Comparison of ENCODE assay signal across 23 cellular contexts in the genomic region with DNA sequence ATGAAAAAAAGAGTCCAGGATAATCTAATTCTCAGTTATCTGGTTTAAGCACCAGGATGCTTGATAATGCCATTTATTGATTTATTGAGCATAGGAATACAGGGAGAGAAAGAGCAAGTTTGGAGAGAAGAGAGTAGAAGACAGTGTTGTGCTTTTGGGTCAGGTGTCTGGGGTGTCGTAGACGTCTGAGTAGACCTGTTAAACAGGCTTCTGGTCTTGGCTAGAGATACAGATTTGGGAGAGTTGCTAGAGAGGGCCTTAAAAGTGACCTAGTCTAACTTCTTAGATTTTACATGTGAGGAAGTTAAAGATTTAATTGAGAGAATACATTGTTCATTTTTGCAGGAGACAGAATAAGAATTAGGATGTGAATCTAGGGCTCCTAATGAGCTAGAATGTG.
"Had no signal": no experiment of that assay in that cellular context is flagged by ENCODE, and none has a peak within 500 bp of the region (broad histone marks: within the 10 kb centered on the region; RNA-seq: fewer than 3 reads in every experiment).

No MANE protein-coding gene starts in this region.

- H3K27me3 ChIP-seq: hepatocyte, neural progenitor cell, sigmoid colon, stomach, suprapubic skin, tibial nerve had no signal

- H3K36me3 Mint-ChIP-seq: immature natural killer cell had no signal

- H3K27ac ChIP-seq: hepatocyte, lower lobe of right lung, neural progenitor cell, sigmoid colon, stomach, suprapubic skin, tibial nerve had no signal

- H3K4me3 ChIP-seq: hepatocyte, lower lobe of right lung, neural progenitor cell, sigmoid colon, smooth muscle cell, stomach, suprapubic skin, tibial nerve had no signal

- H3K9me3 ChIP-seq: lower lobe of right lung, sigmoid colon, stomach, suprapubic skin, tibial nerve had no signal

- H3K9me3 Mint-ChIP-seq: activated CD4-positive, alpha-beta memory T cell treated with anti-CD3 and anti-CD28 coated beads for 36 hours; immature natural killer cell; naive B cell; stimulated activated memory B cell treated with anti-CD40 and anti-IgM and Interleukin-4, amounts not matched to agents 10 μg/mL and 1 μg/mL and 100 μg/mL, for 72 hours had no signal

- H2AFZ ChIP-seq: hepatocyte, neural progenitor cell had no signal

- H3K4me1 ChIP-seq: neural progenitor cell had no signal

- ATAC-seq: activated CD8-positive, alpha-beta memory T cell treated with anti-CD3 and anti-CD28 coated beads, Interleukin-2, amount 10 ng/mL, durations not matched to agents 7 days and 5 days; lower lobe of right lung; stimulated activated memory B cell treated with anti-CD40 and anti-IgM and Interleukin-4, amounts not matched to agents 10 μg/mL and 1 μg/mL and 100 μg/mL, for 72 hours had no signal

- DNase-seq: activated CD4-positive, alpha-beta memory T cell treated with anti-CD3 and anti-CD28 coated beads for 36 hours; activated CD4-positive, alpha-beta T cell treated with anti-CD3 and anti-CD28 coated beads for 48 hours; activated CD4-positive, CD25-positive, alpha-beta regulatory T cell; activated CD8-positive, alpha-beta memory T cell treated with anti-CD3 and anti-CD28 coated beads, Interleukin-2, amount 10 ng/mL, durations not matched to agents 7 days and 5 days; amygdala; cerebellar nuclear complex; cortex of kidney; foreskin melanocyte; glutamatergic neuron; immature natural killer cell; lower lobe of right lung; naive B cell; retina; sigmoid colon; stimulated activated CD4-positive, alpha-beta T cell treated with anti-CD3 and anti-CD28 coated beads, Interleukin-15, amount 100 ng/mL, for 24 hours; stomach; T-helper 9 cell had no signal

- H3K9ac ChIP-seq: neural progenitor cell had no signal

- H3K4me3 Mint-ChIP-seq: activated CD4-positive, alpha-beta memory T cell treated with anti-CD3 and anti-CD28 coated beads for 36 hours; activated CD8-positive, alpha-beta memory T cell treated with anti-CD3 and anti-CD28 coated beads, Interleukin-2, amount 10 ng/mL, durations not matched to agents 7 days and 5 days; immature natural killer cell; naive B cell; neural progenitor cell; stimulated activated memory B cell treated with anti-CD40 and anti-IgM and Interleukin-4, amounts not matched to agents 10 μg/mL and 1 μg/mL and 100 μg/mL, for 72 hours had no signal

- H3K4me1 Mint-ChIP-seq: neural progenitor cell had no signal

- H3K27me3 Mint-ChIP-seq: activated CD4-positive, alpha-beta memory T cell treated with anti-CD3 and anti-CD28 coated beads for 36 hours; activated CD8-positive, alpha-beta memory T cell treated with anti-CD3 and anti-CD28 coated beads, Interleukin-2, amount 10 ng/mL, durations not matched to agents 7 days and 5 days; naive B cell; stimulated activated memory B cell treated with anti-CD40 and anti-IgM and Interleukin-4, amounts not matched to agents 10 μg/mL and 1 μg/mL and 100 μg/mL, for 72 hours had no signal

- H3K4me2 ChIP-seq: hepatocyte, neural progenitor cell, smooth muscle cell had no signal

- H3K27ac Mint-ChIP-seq: activated CD4-positive, alpha-beta memory T cell treated with anti-CD3 and anti-CD28 coated beads for 36 hours; activated CD8-positive, alpha-beta memory T cell treated with anti-CD3 and anti-CD28 coated beads, Interleukin-2, amount 10 ng/mL, durations not matched to agents 7 days and 5 days; neural progenitor cell had no signal

- H3K36me3 ChIP-seq: lower lobe of right lung, neural progenitor cell, sigmoid colon, suprapubic skin had no signal
